18 cellular contexts compared by ENCODE assay signal in the genomic region with DNA sequence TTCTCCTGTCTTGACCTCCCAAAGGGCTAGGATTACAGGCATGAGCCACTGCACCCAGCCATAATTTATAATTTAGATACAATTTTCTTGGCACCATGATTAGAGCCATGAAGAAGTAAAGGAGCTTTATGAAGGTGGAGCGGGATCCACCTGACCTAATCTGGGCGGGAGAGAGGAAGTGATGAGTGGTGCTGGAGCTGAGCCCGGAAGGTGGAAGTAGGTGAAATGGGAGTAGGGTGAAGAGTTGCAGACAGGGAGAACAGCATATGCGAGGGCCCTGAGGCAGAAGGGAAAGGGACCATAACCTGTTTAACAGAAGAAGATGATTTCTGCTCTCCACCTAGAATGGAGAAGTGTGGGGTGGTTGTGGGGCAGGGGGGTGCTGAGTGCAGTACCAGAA. TPM values are rescaled to one million over a fixed set of nuclear protein-coding genes. Genes with fewer than 3 reads are reported as not detected.
"Had no signal": no experiment of that assay in that cellular context is flagged by ENCODE, and none has a peak within 500 bp of the region (broad histone marks: within the 10 kb centered on the region; RNA-seq: fewer than 3 reads in every experiment).

No MANE protein-coding gene starts in this region.

- H3K27ac ChIP-seq: hepatocyte, left lung, right atrium auricular region, suprapubic skin had no signal

- H3K4me2 ChIP-seq: hepatocyte had no signal

- H3K4me3 ChIP-seq: hepatocyte, left lung, right atrium auricular region, suprapubic skin had no signal

- H3K9me3 Mint-ChIP-seq: activated naive CD4-positive, alpha-beta T cell treated with anti-CD3 and anti-CD28 coated beads for 36 hours; naive thymus-derived CD8-positive, alpha-beta T cell; stimulated activated naive B cell treated with anti-CD40 and anti-IgM and Interleukin-4, amounts not matched to agents 10 μg/mL and 1 μg/mL and 100 μg/mL, for 72 hours had no signal

- H3K27ac Mint-ChIP-seq: activated naive CD4-positive, alpha-beta T cell treated with anti-CD3 and anti-CD28 coated beads for 36 hours; stimulated activated naive B cell treated with anti-CD40 and anti-IgM and Interleukin-4, amounts not matched to agents 10 μg/mL and 1 μg/mL and 100 μg/mL, for 72 hours had no signal

- H3K27me3 ChIP-seq: hepatocyte, left lung, right atrium auricular region, suprapubic skin had no signal

- H3K27me3 Mint-ChIP-seq: naive thymus-derived CD8-positive, alpha-beta T cell; stimulated activated naive B cell treated with anti-CD40 and anti-IgM and Interleukin-4, amounts not matched to agents 10 μg/mL and 1 μg/mL and 100 μg/mL, for 72 hours had no signal

- H3K9me3 ChIP-seq: left lung, right atrium auricular region, suprapubic skin had no signal

- H2AFZ ChIP-seq: hepatocyte had no signal

- H3K4me3 Mint-ChIP-seq: activated naive CD4-positive, alpha-beta T cell treated with anti-CD3 and anti-CD28 coated beads for 36 hours; stimulated activated naive B cell treated with anti-CD40 and anti-IgM and Interleukin-4, amounts not matched to agents 10 μg/mL and 1 μg/mL and 100 μg/mL, for 72 hours had no signal

- ATAC-seq: activated CD4-positive, CD25-positive, alpha-beta regulatory T cell treated with anti-CD3 and anti-CD28 coated beads, Interleukin-2, amount 50 U/mL, for 24 hours; esophagus mucosa; left lung; naive thymus-derived CD8-positive, alpha-beta T cell; stimulated activated naive B cell treated with anti-CD40 and anti-IgM and Interleukin-4, amounts not matched to agents 10 μg/mL and 1 μg/mL and 100 μg/mL, for 72 hours had no signal

- H3K36me3 ChIP-seq: right atrium auricular region, suprapubic skin had no signal

- DNase-seq: activated CD4-positive, alpha-beta T cell treated with anti-CD3 and anti-CD28 coated beads, Interleukin-2, amount 50 U/mL, for 1 hour; activated naive CD4-positive, alpha-beta T cell treated with anti-CD3 and anti-CD28 coated beads for 36 hours; activated T-cell treated with anti-CD3 and anti-CD28 coated beads for 4 hours; kidney; left lung; mesenchymal stem cell; naive thymus-derived CD8-positive, alpha-beta T cell; stimulated activated CD4-positive, alpha-beta T cell treated with anti-CD3 and anti-CD28 coated beads, Interleukin-2, amount 100 ng/mL, for 48 hours; stimulated activated naive B cell treated with anti-CD40 and anti-IgM and Interleukin-4, amounts not matched to agents 10 μg/mL and 1 μg/mL and 100 μg/mL, for 72 hours; trophoblast cell had no signal

RNA-seq across cellular contexts. Expression of a gene that starts 22.0 kb away (rescaled TPM):
- total RNA-seq: cardiac septum, left lung, posterior vena cava, skeletal muscle tissue had no signal
